9 cellular contexts compared by ENCODE assay signal in genomic region chr3:25448750-25449684, GRCh38. TPM values are rescaled to one million over a fixed set of nuclear protein-coding genes. Genes with fewer than 3 reads are reported as not detected.
DNase-seq lines count a peak whose midpoint lies in the region; ATAC-seq and TF ChIP-seq lines count a peak whose summit lies in the region.
"Had no signal": no experiment of that assay in that cellular context is flagged by ENCODE, and none has a peak within 500 bp of the region (broad histone marks: within the 10 kb centered on the region; RNA-seq: fewer than 3 reads in every experiment).

No MANE protein-coding gene starts in this region.

- DNase-seq in LHCN-M2 (ENCODE audit: low read depth) (peak; percentile 63), left kidney (ENCODE audit: low read depth, low spot score) (peak; percentile 77), testis (peak; percentile 70), DMS53 (lab: John Stamatoyannopoulos, UW) (no peak)
- DNase-seq in activated naive CD4-positive, alpha-beta T cell treated with anti-CD3 and anti-CD28 coated beads, Interleukin-2, amount 50 U/mL, for 16 hours, result no peak

- H3K4me1 Mint-ChIP-seq in brain, result peaks cover 44% of the 10 kb centered on the region

- peak overlapping the region in 3 of 5 experiments; percentile 78 to 93 (median 81) for H3K27ac Mint-ChIP-seq in brain

- 69 to 74% methylated on average over 11 of the region's 11 CpGs for WGBS in testis, 2 donors

- H3K9me3 ChIP-seq in testis, result no peaks in the 10 kb centered on the region

- H3K4me1 ChIP-seq in testis, result no peaks in the 10 kb centered on the region

- no peaks in the 10 kb centered on the region for H3K27me3 ChIP-seq in testis

- peak overlapping the region in 2 of 5 experiments; percentile 24 to 39 for H3K4me3 Mint-ChIP-seq in brain

- peaks cover 6% of the 10 kb centered on the region for H3K36me3 Mint-ChIP-seq in brain

- peaks cover 11% of the 10 kb centered on the region for H3K27me3 Mint-ChIP-seq in brain

- no peaks in the 10 kb centered on the region for H3K36me3 ChIP-seq in testis (ENCODE audit: low read depth, missing control alignments)

- intact Hi-C loops in testis (cut with DNase I; ENCODE audit: low total_unique reads), result no loop called here

- no peak overlapping the region for H3K4me3 ChIP-seq in testis
- H3K4me3 ChIP-seq: skin epidermis had no signal

- TF ChIP-seq POLR2A in testis (IDR thresholded peaks at IDR 0.05), result no peak

- H3K27ac ChIP-seq in testis, result no peak overlapping the region

- peaks cover 0 to 15% (median 9%) of the 10 kb centered on the region in 5 experiments for H3K9me3 Mint-ChIP-seq in brain

- TF ChIP-seq CTCF in brain (conservative IDR thresholded peaks at IDR 0.05) (no peak), testis (IDR thresholded peaks at IDR 0.05) (no peak)

- no peak for ATAC-seq in HG03521 (IDR thresholded peaks at IDR 0.05; ENCODE audit: unreplicated experiment)

RNA-seq across cellular contexts. Expression of gene RARB, which starts 21.0 kb away (rescaled TPM):
- total RNA-seq in LHCN-M2 (2014; rRNA removed) (0.29 TPM in 1 of 2 replicates, not detected in the other), testis (under 1 TPM; 0.63 to 0.99 TPM)
- polyA plus RNA-seq in LHCN-M2 (2012), result 0.12 TPM
- polyA plus RNA-seq in brain (ENCODE audit: insufficient read depth, low read depth, low replicate concordance) (3.7 TPM), testis (ENCODE audit: insufficient read depth, low read depth, low replicate concordance) (1.5 TPM)
- total RNA-seq: activated CD8-positive, alpha-beta memory T cell treated with anti-CD3 and anti-CD28 coated beads for 36 hours had no signal

Comparison
In these comparisons a context has a peak if more than half of its experiments do, and no peak if none do; other contexts are left out.
1. DNase-seq: peak in LHCN-M2 (single experiment), left kidney (single experiment) and testis (single experiment); none in activated naive CD4-positive, alpha-beta T cell treated with anti-CD3 and anti-CD28 coated beads, Interleukin-2, amount 50 U/mL, for 16 hours (single experiment) and DMS53 (single experiment).